In the genomic region with DNA sequence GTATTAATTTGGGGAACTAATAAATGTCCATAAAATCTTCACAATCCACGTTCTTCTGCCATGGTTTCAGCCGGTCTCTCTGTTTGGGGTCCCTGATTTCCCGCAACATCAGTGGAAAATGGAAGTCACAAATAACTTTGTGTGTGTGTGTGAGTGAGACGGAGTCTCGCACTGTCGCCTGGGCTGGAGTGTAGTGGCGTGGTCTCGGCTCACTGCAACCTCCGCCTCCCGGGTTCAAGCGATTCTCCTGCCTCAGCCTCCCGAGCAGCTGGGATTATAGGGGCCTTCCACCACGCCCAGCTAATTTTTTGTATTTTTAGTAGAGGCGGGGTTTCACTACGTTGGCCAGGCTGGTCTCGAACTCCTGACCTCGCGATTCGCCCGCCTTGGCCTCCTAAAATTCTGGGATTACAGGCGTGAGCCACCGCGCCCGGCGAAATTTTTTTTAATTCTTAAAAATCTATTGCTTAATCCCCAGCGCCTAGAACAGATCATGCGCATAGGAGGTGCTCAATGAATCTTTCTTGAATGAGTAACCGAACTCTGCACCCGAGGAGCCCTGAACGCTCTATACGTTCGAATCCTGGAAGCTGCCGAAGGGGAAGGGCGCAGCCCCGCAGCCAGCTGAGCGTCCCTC, we compare ENCODE assay signal across 8 cellular contexts. TPM values are rescaled to one million over a fixed set of nuclear protein-coding genes. Genes with fewer than 3 reads are reported as not detected.
DNase-seq lines count a peak whose midpoint lies in the region; ATAC-seq and TF ChIP-seq lines count a peak whose summit lies in the region.
"Not testable (repeated sequence)": the region's sequence is repeated elsewhere in the genome, so short reads cannot be mapped to it uniquely, and the experiment has no call there.

No MANE protein-coding gene starts in this region.

- not testable (repeated sequence) for H3K9me2 ChIP-seq in Loucy (replicated peaks; ENCODE audit: low read depth, low read length)

- TF ChIP-seq EP300 in tibial nerve (IDR thresholded peaks at IDR 0.05), result not testable (repeated sequence)

- H3K4me3 Mint-ChIP-seq in T-helper 17 cell, result peak overlapping the region; percentile 96

- peak overlapping the region; percentile 83 to 97 (median 94) for H3K27ac ChIP-seq in body of pancreas
- H3K27ac ChIP-seq in left ventricle myocardium inferior (replicated peaks), result peak overlapping the region; percentile 100
- peak overlapping the region; percentile 85 for H3K27ac ChIP-seq in neutrophil
- H3K27ac ChIP-seq in tibial nerve, result peak overlapping the region; percentile 90 to 98 (median 92)

- H3F3A ChIP-seq in Loucy (ENCODE audit: low read depth), result not testable (repeated sequence)

- H3K36me3 Mint-ChIP-seq in T-helper 17 cell (ENCODE audit: low read depth), result not testable (repeated sequence)

- TF ChIP-seq POLR2A in body of pancreas (IDR thresholded peaks at IDR 0.05); tibial nerve (IDR thresholded peaks at IDR 0.05): not testable (repeated sequence)

- H3K4me1 ChIP-seq in Loucy (ENCODE audit: insufficient read depth, low read length, poor library complexity, severe bottlenecking), result peaks cover 23% of the 10 kb centered on the region
- peaks cover 21% of the 10 kb centered on the region for H3K4me1 ChIP-seq in body of pancreas
- peaks cover 52% of the 10 kb centered on the region for H3K4me1 ChIP-seq in left ventricle myocardium inferior
- H3K4me1 ChIP-seq in neutrophil (ENCODE audit: control insufficient read depth in 1 of 2, insufficient read depth in 1 of 2, low read depth in 1 of 2, low read length in 1 of 2), result peaks cover 19 to 23% of the 10 kb centered on the region in 2 experiments
- peaks cover 0 to 37% (median 21%) of the 10 kb centered on the region in 4 donors for H3K4me1 ChIP-seq in tibial nerve

- peaks cover 28% of the 10 kb centered on the region for H3K4me1 Mint-ChIP-seq in T-helper 17 cell

- WGBS in body of pancreas, 2 donors, result 9 to 15% methylated on average over 33 to 36 of the region's 36 CpGs
- WGBS in tibial nerve, 2 donors, result 7 to 11% methylated on average over 36 of the region's 36 CpGs

- H3K27me3 Mint-ChIP-seq in T-helper 17 cell, result not testable (repeated sequence)

- peak overlapping the region; percentile 94 for H3K27ac Mint-ChIP-seq in T-helper 17 cell

- H2AFZ ChIP-seq in Loucy (ENCODE audit: low read length), result peak overlapping the region; percentile 81

- intact Hi-C loops in body of pancreas (cut with DNase I); left ventricle myocardium inferior (cut with micrococcal nuclease): not testable (repeated sequence)

- H3K4me2 ChIP-seq in Loucy (ENCODE audit: low read depth, low read length, poor library complexity, severe bottlenecking), result peak overlapping the region; percentile 78

- peaks cover 38% of the 10 kb centered on the region for H3K79me2 ChIP-seq in Loucy (ENCODE audit: insufficient read depth, low read length)

- DNase-seq in GM03348 (ENCODE audit: low spot score) (peak; percentile 81), body of pancreas (peak in 2 of 4 donors; percentile 40 to 53), tibial nerve (ENCODE audit: low spot score in 2 of 2) (peak in 1 of 2 donors; percentile 41)
- DNase-seq in HFF-Myc (ENCODE audit: extremely low read depth, low read depth); T-helper 17 cell; left ventricle myocardium inferior: not testable (repeated sequence)

- H3K36me3 ChIP-seq in Loucy (ENCODE audit: insufficient read depth, low read length); body of pancreas (replicated peaks in 1 of 2; ENCODE audit: insufficient read depth in 1 of 2, low read depth in 2 of 2): not testable (repeated sequence)
- peaks cover 32% of the 10 kb centered on the region for H3K36me3 ChIP-seq in left ventricle myocardium inferior
- H3K36me3 ChIP-seq in neutrophil, result peaks cover 29% of the 10 kb centered on the region
- H3K36me3 ChIP-seq in tibial nerve, result peaks cover 0 to 24% (median 2%) of the 10 kb centered on the region in 3 donors

- not testable (repeated sequence) for H3K9me3 ChIP-seq in Loucy (ENCODE audit: insufficient read depth, low read depth, low read length); T-helper 17 cell (ENCODE audit: control insufficient read depth, low read length, poor library complexity, severe bottlenecking); body of pancreas; left ventricle myocardium inferior (replicated peaks); neutrophil; tibial nerve

- H4K20me1 ChIP-seq in Loucy (ENCODE audit: insufficient read depth, low read length, poor library complexity, severe bottlenecking), result not testable (repeated sequence)

- TF ChIP-seq CTCF in HFF-Myc (IDR thresholded peaks at IDR 0.05; ENCODE audit: low read depth, low read length, missing control alignments); Loucy (conservative IDR thresholded peaks at IDR 0.05; ENCODE audit: low read length); body of pancreas (IDR thresholded peaks at IDR 0.05); left ventricle myocardium inferior (IDR thresholded peaks at IDR 0.05; ENCODE audit: borderline replicate concordance); neutrophil (IDR thresholded peaks at IDR 0.05); tibial nerve (IDR thresholded peaks at IDR 0.05): not testable (repeated sequence)

- H3K9ac ChIP-seq in Loucy (ENCODE audit: low read depth, low read length, poor library complexity, severe bottlenecking), result peak overlapping the region; percentile 87

- H3K4me3 ChIP-seq in HFF-Myc (replicated peaks; ENCODE audit: low read depth, low read length) (peak overlapping the region; percentile 95), Loucy (ENCODE audit: low read length, poor library complexity, severe bottlenecking) (peak overlapping the region; percentile 88), body of pancreas (peak overlapping the region; percentile 62 to 92), left ventricle myocardium inferior (peak overlapping the region; percentile 99), neutrophil (ENCODE audit: low read depth in 1 of 2, low read length in 1 of 2) (peak overlapping the region; percentile 86 to 97), tibial nerve (peak overlapping the region; percentile 60 to 98 (median 78))

- ATAC-seq in T-helper 17 cell (peak; percentile 35), body of pancreas (peak; percentile 28)

- H3K27me3 ChIP-seq in Loucy (ENCODE audit: insufficient read depth, low read length, poor library complexity, severe bottlenecking); body of pancreas; left ventricle myocardium inferior (ENCODE audit: low read depth); neutrophil; tibial nerve: not testable (repeated sequence)

RNA-seq across cellular contexts. Expression of a gene that starts 0.7 kb away (rescaled TPM):
- total RNA-seq in T-helper 17 cell (100 to 1,000 TPM; 123 to 145 TPM), body of pancreas (100 to 1,000 TPM; 105 to 131 TPM), left ventricle myocardium inferior (809 TPM), tibial nerve (100 to 1,000 TPM; 171 to 241 (median 220) TPM)

RNA-seq across cellular contexts. Expression of a gene that starts 1.0 kb away (rescaled TPM):
- total RNA-seq in T-helper 17 cell (10 to 100 TPM; 20.4 to 27.7 TPM), body of pancreas (10 to 100 TPM; 11.2 to 12.7 TPM), left ventricle myocardium inferior (23.1 TPM), tibial nerve (10 to 100 TPM; 24.9 to 33.5 (median 32.6) TPM)

RNA-seq across cellular contexts. Expression of a gene that starts 33.6 kb away (rescaled TPM):
- total RNA-seq in T-helper 17 cell (10 to 100 TPM; 13.7 to 19.1 TPM), body of pancreas (10 to 100 TPM in 1 of 2 donors, not detected in 1; 16.9 TPM), left ventricle myocardium inferior (50.6 TPM), tibial nerve (10 to 100 TPM; 32.1 to 51.9 (median 46.0) TPM)

RNA-seq across cellular contexts. Expression of a gene that starts 41.7 kb away (rescaled TPM):
- 10 to 100 TPM; 11.7 to 14.9 TPM for total RNA-seq in T-helper 17 cell
- total RNA-seq in body of pancreas, result 10 to 100 TPM in 1 of 2 donors, 1 to 10 TPM in 1; 2.1 to 14.8 TPM
- total RNA-seq in left ventricle myocardium inferior, result 8.4 TPM
- total RNA-seq in tibial nerve, result 10 to 100 TPM in 1 of 4 donors, 1 to 10 TPM in 3; 4.6 to 27.9 (median 7.7) TPM

RNA-seq across cellular contexts. Expression of a gene that starts 58.6 kb away (rescaled TPM):
- total RNA-seq in T-helper 17 cell (under 1 TPM in 1 of 2 donors, not detected in 1; 0.86 TPM), body of pancreas (10 to 100 TPM; 11.9 to 18.5 TPM), left ventricle myocardium inferior (17.4 TPM), tibial nerve (10 to 100 TPM; 10.7 to 19.2 (median 13.9) TPM)
